Comparison of ENCODE assay signal across 18 cellular contexts in genomic region chr12:24797901-24798300, GRCh38.
DNase-seq lines count a peak whose midpoint lies in the region; ATAC-seq, FAIRE-seq and TF ChIP-seq lines count a peak whose summit lies in the region.
"Had no signal": no experiment of that assay in that cellular context is flagged by ENCODE, and none has a peak within 500 bp of the region (broad histone marks: within the 10 kb centered on the region; RNA-seq: fewer than 3 reads in every experiment).

No MANE protein-coding gene starts in this region.

- no peaks in the 10 kb centered on the region for H3K27me3 ChIP-seq in upper lobe of left lung
- H3K27me3 ChIP-seq: esophagus squamous epithelium had no signal

- DNase-seq in GM18507 (ENCODE audit: extremely low spot score, insufficient read length, low read depth) (no peak), glutamatergic neuron (no peak), upper lobe of left lung (no peak), osteocyte (ENCODE audit: extremely low spot score, unreplicated experiment) (no peak), NCI-H1048 (lab: John Stamatoyannopoulos, UW) (no peak)
- no peak for DNase-seq in activated CD8-positive, alpha-beta memory T cell treated with anti-CD3 and anti-CD28 coated beads, Interleukin-2, amount 10 ng/mL, durations not matched to agents 7 days and 5 days
- DNase-seq: activated CD4-positive, CD25-positive, alpha-beta regulatory T cell treated with anti-CD3 and anti-CD28 coated beads, Interleukin-2, amount 50 U/mL, for 72 hours; activated gamma-delta T cell treated with Interleukin-2 at 50 U/mL for 16 hours; esophagus squamous epithelium; GF-D8; immature natural killer cell; NCI-H1694 treated with DMSO at 0.1 percent for 48 hours; SHP77 treated with DMSO at 0.1 percent for 48 hours; T-helper 17 cell had no signal

- no peak overlapping the region for H3K4me3 ChIP-seq in upper lobe of left lung
- H3K4me3 ChIP-seq: esophagus squamous epithelium had no signal

- CTCF ChIA-PET in activated CD8-positive, alpha-beta memory T cell treated with anti-CD3 and anti-CD28 coated beads, Interleukin-2, amount 10 ng/mL, durations not matched to agents 7 days and 5 days (lab: Charles Lee) = no interaction called here

- H3K36me3 ChIP-seq in upper lobe of left lung = no peaks in the 10 kb centered on the region
- H3K36me3 ChIP-seq: esophagus squamous epithelium had no signal

- no peak overlapping the region for H3K27ac ChIP-seq in upper lobe of left lung
- H3K27ac ChIP-seq: esophagus squamous epithelium had no signal

- H3K27me3 Mint-ChIP-seq in glutamatergic neuron (ENCODE audit: unreplicated experiment) = peaks cover 3% of the 10 kb centered on the region
- no peaks in the 10 kb centered on the region for H3K27me3 Mint-ChIP-seq in osteocyte (ENCODE audit: unreplicated experiment)
- no peaks in the 10 kb centered on the region for H3K27me3 Mint-ChIP-seq in activated CD8-positive, alpha-beta memory T cell treated with anti-CD3 and anti-CD28 coated beads, Interleukin-2, amount 10 ng/mL, durations not matched to agents 7 days and 5 days
- H3K27me3 Mint-ChIP-seq: T-helper 17 cell had no signal

- H3K4me1 Mint-ChIP-seq in glutamatergic neuron (ENCODE audit: low read depth, unreplicated experiment) (peaks cover 18% of the 10 kb centered on the region), osteocyte (ENCODE audit: unreplicated experiment) (peaks cover 12% of the 10 kb centered on the region)
- H3K4me1 Mint-ChIP-seq in activated CD8-positive, alpha-beta memory T cell treated with anti-CD3 and anti-CD28 coated beads, Interleukin-2, amount 10 ng/mL, durations not matched to agents 7 days and 5 days = peaks cover 27% of the 10 kb centered on the region

- TF ChIP-seq POLR2A in upper lobe of left lung (IDR thresholded peaks at IDR 0.05) = no peak

- H3K36me3 Mint-ChIP-seq in glutamatergic neuron (ENCODE audit: unreplicated experiment) (peaks cover 5% of the 10 kb centered on the region), osteocyte (ENCODE audit: unreplicated experiment) (no peaks in the 10 kb centered on the region)
- H3K36me3 Mint-ChIP-seq in activated CD8-positive, alpha-beta memory T cell treated with anti-CD3 and anti-CD28 coated beads, Interleukin-2, amount 10 ng/mL, durations not matched to agents 7 days and 5 days = peaks cover 17% of the 10 kb centered on the region

- FAIRE-seq in GM18507 (lab: Jason Lieb, UNC) = peak; percentile 66

- H3K9me3 ChIP-seq in upper lobe of left lung = peaks cover 0 to 2% (median 0%) of the 10 kb centered on the region in 4 donors

- no peak for TF ChIP-seq CTCF in glutamatergic neuron (IDR thresholded peaks at IDR 0.05; ENCODE audit: partially characterized antibody, unreplicated experiment)
- TF ChIP-seq CTCF in upper lobe of left lung (IDR thresholded peaks at IDR 0.05) = no peak
- no peak for TF ChIP-seq CTCF in osteocyte (IDR thresholded peaks at IDR 0.05)

- ATAC-seq in GM21381 (IDR thresholded peaks at IDR 0.05; ENCODE audit: unreplicated experiment) (peak; percentile 34), HG03135 (IDR thresholded peaks at IDR 0.05; ENCODE audit: unreplicated experiment) (peak; percentile 12), upper lobe of left lung (ENCODE audit: low FRiP score in 2 of 2) (no peak)
- no peak for ATAC-seq in activated CD8-positive, alpha-beta memory T cell treated with anti-CD3 and anti-CD28 coated beads, Interleukin-2, amount 10 ng/mL, durations not matched to agents 7 days and 5 days

- no peak for TF ChIP-seq EP300 in upper lobe of left lung (IDR thresholded peaks at IDR 0.05)

- H3K9me3 Mint-ChIP-seq in glutamatergic neuron (ENCODE audit: unreplicated experiment) = no peaks in the 10 kb centered on the region
- H3K9me3 Mint-ChIP-seq in osteocyte (ENCODE audit: unreplicated experiment) = no peaks in the 10 kb centered on the region
- peaks cover 3% of the 10 kb centered on the region for H3K9me3 Mint-ChIP-seq in activated CD8-positive, alpha-beta memory T cell treated with anti-CD3 and anti-CD28 coated beads, Interleukin-2, amount 10 ng/mL, durations not matched to agents 7 days and 5 days (ENCODE audit: low read depth)
- H3K9me3 Mint-ChIP-seq: dendritic cell treated with granulocyte-macrophage colony-stimulating factor and Interleukin-4, amounts not matched to agents 40 ng/mL and 50 ng/mL, for 4 days; immature natural killer cell; natural killer cell treated with Interleukin-12 subunit alpha and Interleukin-12 subunit beta and Interleukin-15 and Interleukin-18, amount 100 ng/mL, for 72 hours had no signal

- H3K27ac Mint-ChIP-seq in glutamatergic neuron (ENCODE audit: unreplicated experiment) (no peak overlapping the region), osteocyte (ENCODE audit: unreplicated experiment) (no peak overlapping the region)
- H3K27ac Mint-ChIP-seq in activated CD8-positive, alpha-beta memory T cell treated with anti-CD3 and anti-CD28 coated beads, Interleukin-2, amount 10 ng/mL, durations not matched to agents 7 days and 5 days = no peak overlapping the region
- H3K27ac Mint-ChIP-seq: dendritic cell treated with granulocyte-macrophage colony-stimulating factor and Interleukin-4, amounts not matched to agents 40 ng/mL and 50 ng/mL, for 4 days; natural killer cell treated with Interleukin-12 subunit alpha and Interleukin-12 subunit beta and Interleukin-15 and Interleukin-18, amount 100 ng/mL, for 72 hours; T-helper 17 cell had no signal

- no peaks in the 10 kb centered on the region for H3K4me1 ChIP-seq in upper lobe of left lung
- H3K4me1 ChIP-seq: esophagus squamous epithelium had no signal

- WGBS in upper lobe of left lung, 2 donors = 84 to 93% methylated on average over 2 of the region's 2 CpGs

- peak overlapping the region; percentile 13 for H3K4me3 Mint-ChIP-seq in glutamatergic neuron (ENCODE audit: unreplicated experiment)
- H3K4me3 Mint-ChIP-seq in osteocyte (ENCODE audit: unreplicated experiment) = no peak overlapping the region
- no peak overlapping the region for H3K4me3 Mint-ChIP-seq in activated CD8-positive, alpha-beta memory T cell treated with anti-CD3 and anti-CD28 coated beads, Interleukin-2, amount 10 ng/mL, durations not matched to agents 7 days and 5 days
- H3K4me3 Mint-ChIP-seq: dendritic cell treated with granulocyte-macrophage colony-stimulating factor and Interleukin-4, amounts not matched to agents 40 ng/mL and 50 ng/mL, for 4 days; immature natural killer cell; natural killer cell treated with Interleukin-12 subunit alpha and Interleukin-12 subunit beta and Interleukin-15 and Interleukin-18, amount 100 ng/mL, for 72 hours; T-helper 17 cell had no signal

Comparison
In these comparisons a context has a peak if more than half of its experiments do, and no peak if none do; other contexts are left out.
1. ATAC-seq: peak in GM21381 (single experiment) and HG03135 (single experiment); none in upper lobe of left lung (0 of 2) and activated CD8-positive, alpha-beta memory T cell treated with anti-CD3 and anti-CD28 coated beads, Interleukin-2, amount 10 ng/mL, durations not matched to agents 7 days and 5 days (single experiment).